Comparison of ENCODE assay signal across 18 cellular contexts in the genomic region with DNA sequence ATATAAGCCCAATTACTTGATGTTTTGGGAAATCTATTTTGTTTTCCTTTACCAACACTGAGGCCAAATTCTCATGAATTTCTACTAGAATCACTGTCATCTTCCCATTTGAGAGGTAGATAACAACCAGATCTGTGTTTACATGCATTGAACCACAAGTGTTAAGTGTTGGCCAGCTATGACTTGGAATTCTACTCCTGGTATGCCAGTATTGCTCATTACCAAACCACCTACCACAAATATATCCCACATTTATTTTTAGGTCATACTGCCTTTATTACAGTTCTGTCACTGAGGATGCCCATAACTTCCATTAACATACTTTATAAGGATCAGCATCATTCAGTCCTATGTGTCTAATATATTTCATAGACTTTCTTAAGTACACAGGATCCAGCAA.
DNase-seq lines count a peak whose midpoint lies in the region; FAIRE-seq and TF ChIP-seq lines count a peak whose summit lies in the region.
"Had no signal": no experiment of that assay in that cellular context is flagged by ENCODE, and none has a peak within 500 bp of the region (broad histone marks: within the 10 kb centered on the region; RNA-seq: fewer than 3 reads in every experiment).

No MANE protein-coding gene starts in this region.

- TF ChIP-seq CTCF in choroid plexus epithelial cell (conservative IDR thresholded peaks at IDR 0.05; ENCODE audit: low read depth, low read length): no peak
- TF ChIP-seq CTCF in kidney (IDR thresholded peaks at IDR 0.05; ENCODE audit: borderline replicate concordance, extremely low read depth, insufficient read depth): no peak

- H3K27ac ChIP-seq in kidney (ENCODE audit: low read depth in 2 of 2, low read length in 2 of 2): no peak overlapping the region
- H3K27ac ChIP-seq: gastroesophageal sphincter, vagina, VCaP had no signal

- DNase-seq in AG20443 (ENCODE audit: low spot score) (peak; percentile 15), HT1080 (ENCODE audit: low read depth) (peak; percentile 29), choroid plexus epithelial cell (ENCODE audit: low read depth) (peak; percentile 38), myocyte (ENCODE audit: low read depth) (peak; percentile 70), NCI-H1417 treated with DMSO at 0.1 percent for 48 hours (lab: John Stamatoyannopoulos, UW) (no peak), iPS-NIHi11 (ENCODE audit: low spot score) (no peak), kidney (no peak)
- no peak for DNase-seq in activated CD4-positive, CD25-positive, alpha-beta regulatory T cell (lab: John Stamatoyannopoulos, UW)
- DNase-seq: activated CD4-positive, alpha-beta memory T cell treated with anti-CD3 and anti-CD28 coated beads for 36 hours; activated naive CD4-positive, alpha-beta T cell treated with anti-CD3 and anti-CD28 coated beads, Interleukin-2, amount 10 ng/mL, durations not matched to agents 7 days and 5 days; activated T-cell treated with anti-CD3 and anti-CD28 coated beads, Interleukin-2, amount 50 U/mL, for 24 hours; AML-193; aorta; NCI-H69; T-cell had no signal

- no peaks in the 10 kb centered on the region for H3K9me3 ChIP-seq in kidney (ENCODE audit: control insufficient read depth in 1 of 2, low read length in 2 of 2)
- H3K9me3 ChIP-seq: gastroesophageal sphincter, vagina had no signal

- intact Hi-C loops in kidney (cut with DNase I): no loop called here

- no peak for FAIRE-seq in kidney (lab: Jason Lieb, UNC)

- H3K4me3 ChIP-seq in choroid plexus epithelial cell (ENCODE audit: low read depth, low read length) (no peak overlapping the region), kidney (ENCODE audit: low read length in 2 of 2) (no peak overlapping the region)
- H3K4me3 ChIP-seq: gastroesophageal sphincter, vagina had no signal

- no peak overlapping the region for H3K9ac ChIP-seq in kidney (ENCODE audit: low read length in 2 of 2)

- H3K36me3 ChIP-seq in kidney (ENCODE audit: control insufficient read depth in 1 of 2, insufficient read depth in 2 of 2, low read length in 2 of 2): no peaks in the 10 kb centered on the region
- H3K36me3 ChIP-seq: gastroesophageal sphincter, vagina had no signal

- H3K4me1 ChIP-seq in kidney (ENCODE audit: control insufficient read depth in 1 of 2, insufficient read depth in 1 of 2, low read depth in 1 of 2, low read length in 2 of 2): no peaks in the 10 kb centered on the region
- H3K4me1 ChIP-seq: gastroesophageal sphincter, vagina had no signal

Comparison
In these comparisons a context has a peak if more than half of its experiments do, and no peak if none do; other contexts are left out.
1. DNase-seq: peak in AG20443 (single experiment), HT1080 (single experiment), choroid plexus epithelial cell (single experiment) and myocyte (single experiment); none in NCI-H1417 treated with DMSO at 0.1 percent for 48 hours (single experiment), iPS-NIHi11 (single experiment), activated CD4-positive, CD25-positive, alpha-beta regulatory T cell (0 of 4) and kidney (single experiment).